In the genomic region with DNA sequence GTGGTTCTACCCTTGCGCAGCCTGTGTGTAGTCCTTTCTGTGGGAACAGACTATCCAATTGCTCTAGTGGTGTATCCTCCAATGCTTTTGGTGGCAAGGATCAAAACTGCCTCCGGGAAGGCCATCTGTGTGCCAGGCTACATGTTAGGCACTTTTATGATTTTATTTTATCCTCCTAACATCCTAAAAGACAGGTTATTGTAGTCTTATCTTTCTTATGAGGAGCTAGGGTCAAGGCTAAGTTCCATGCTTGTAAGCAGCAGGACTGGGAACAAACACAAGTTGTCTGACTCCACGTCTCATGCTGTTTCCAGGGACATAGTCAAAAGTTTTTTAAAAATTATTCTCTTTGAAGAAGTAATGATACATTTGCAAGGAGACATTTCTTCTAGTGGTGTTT, we compare ENCODE assay signal across 11 cellular contexts.
"Had no signal": no experiment of that assay in that cellular context is flagged by ENCODE, and none has a peak within 500 bp of the region (broad histone marks: within the 10 kb centered on the region; RNA-seq: fewer than 3 reads in every experiment).

No MANE protein-coding gene starts in this region.

- DNase-seq: GM23248, GOT3, H7, H9, HCEC 1CT, HFFc6 had no signal

- FAIRE-seq: H1, H54 had no signal

- H3K4me2 ChIP-seq: GM23338 had no signal

- ATAC-seq: GM23338, HCT116 had no signal

- H3K9ac ChIP-seq: GM23248 had no signal

- H3K4me3 ChIP-seq: GM23248, GM23338, HAP-1 had no signal

- H2AFZ ChIP-seq: GM23248, GM23338 had no signal

- H3K36me3 ChIP-seq: HAP-1 had no signal

- H3K27ac ChIP-seq: GM23248 had no signal

- H3K9me3 ChIP-seq: HAP-1 had no signal
